Comparison of ENCODE assay signal across 31 cellular contexts in the genomic region with DNA sequence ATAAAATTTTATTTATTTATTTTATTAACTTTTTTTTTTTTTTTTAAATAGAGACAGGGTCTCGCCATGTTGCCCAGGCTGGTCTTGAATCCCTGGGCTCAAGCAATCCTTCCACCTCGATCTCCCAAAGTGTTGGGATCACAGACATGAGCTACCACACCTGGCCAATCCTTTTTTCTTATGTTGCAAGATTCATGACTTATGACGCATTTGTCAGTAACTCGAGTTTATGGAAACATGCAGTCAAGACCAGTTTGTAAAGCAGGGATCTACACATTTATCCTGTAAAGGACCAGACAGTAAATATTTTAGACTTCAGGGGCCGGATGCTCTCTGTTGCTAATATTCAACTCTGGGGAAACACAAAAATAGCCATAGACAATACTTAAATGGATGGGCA.
"Had no signal": no experiment of that assay in that cellular context is flagged by ENCODE, and none has a peak within 500 bp of the region (broad histone marks: within the 10 kb centered on the region; RNA-seq: fewer than 3 reads in every experiment).

No MANE protein-coding gene starts in this region.

- H3K4me1 ChIP-seq: esophagus muscularis mucosa, gastroesophageal sphincter, heart right ventricle had no signal

- H3K4me3 ChIP-seq: coronary artery, dorsolateral prefrontal cortex, esophagus muscularis mucosa, gastroesophageal sphincter, heart right ventricle had no signal

- DNase-seq: activated B cell treated with CpG ODN at 0.5 μM for 24 hours; activated CD4-positive, alpha-beta T cell treated with anti-CD3 and anti-CD28 coated beads for 48 hours; activated CD4-positive, alpha-beta T cell treated with anti-CD3 and anti-CD28 coated beads, Interleukin-2, amount 50 U/mL, for 1 hour; activated CD4-positive, alpha-beta T cell treated with anti-CD3 and anti-CD28 coated beads, Interleukin-2, amount 50 U/mL, for 48 hours; activated CD8-positive, alpha-beta memory T cell treated with anti-CD3 and anti-CD28 coated beads for 24 hours; activated CD8-positive, alpha-beta T cell treated with anti-CD3 and anti-CD28 coated beads for 36 hours; activated effector memory CD4-positive, alpha-beta T cell treated with anti-CD3 and anti-CD28 coated beads, Interleukin-2, amount 50 U/mL, for 16 hours; activated naive CD4-positive, alpha-beta T cell; activated naive CD4-positive, alpha-beta T cell treated with anti-CD3 and anti-CD28 coated beads, Interleukin-2, amount 10 ng/mL, durations not matched to agents 7 days and 5 days; activated naive CD8-positive, alpha-beta T cell treated with anti-CD3 and anti-CD28 coated beads, Interleukin-2, amount 10 ng/mL, durations not matched to agents 7 days and 5 days; activated T-cell treated with anti-CD3 and anti-CD28 coated beads, Interleukin-2, amount 50 U/mL, for 1 hour; activated T-cell treated with anti-CD3 and anti-CD28 coated beads, Interleukin-2, amount 50 U/mL, for 48 hours; anterior cingulate cortex; brain microvascular endothelial cell; dorsolateral prefrontal cortex; effector memory CD4-positive, alpha-beta T cell; endodermal cell; erythroblast; foreskin melanocyte; heart right ventricle; T-helper 1 cell; T-helper 17 cell; T1000; WERI-Rb-1 had no signal

- ATAC-seq: activated CD4-positive, CD25-positive, alpha-beta regulatory T cell treated with anti-CD3 and anti-CD28 coated beads, Interleukin-2, amount 50 U/mL, for 24 hours; activated CD8-positive, alpha-beta T cell treated with anti-CD3 and anti-CD28 coated beads for 36 hours; activated naive CD4-positive, alpha-beta T cell treated with anti-CD3 and anti-CD28 coated beads, Interleukin-2, amount 50 U/mL, for 72 hours; gastroesophageal sphincter; heart right ventricle; T-helper 17 cell had no signal

- H3K27me3 ChIP-seq: brain microvascular endothelial cell, esophagus muscularis mucosa, gastroesophageal sphincter had no signal

- H3K36me3 ChIP-seq: brain microvascular endothelial cell, esophagus muscularis mucosa, gastroesophageal sphincter, heart right ventricle, WERI-Rb-1 had no signal

- FAIRE-seq: astrocyte, bronchial epithelial cell had no signal

- H3K27ac ChIP-seq: brain microvascular endothelial cell, coronary artery, dorsolateral prefrontal cortex, esophagus muscularis mucosa, gastroesophageal sphincter, heart right ventricle, WERI-Rb-1 had no signal

- H3K9me3 ChIP-seq: esophagus muscularis mucosa, gastroesophageal sphincter had no signal
